15 cellular contexts compared by ENCODE assay signal in genomic region chr1:87135313-87135712, GRCh38.
DNase-seq lines count a peak whose midpoint lies in the region; ATAC-seq and TF ChIP-seq lines count a peak whose summit lies in the region.
"Had no signal": no experiment of that assay in that cellular context is flagged by ENCODE, and none has a peak within 500 bp of the region (broad histone marks: within the 10 kb centered on the region; RNA-seq: fewer than 3 reads in every experiment).

No MANE protein-coding gene starts in this region.

- no peak for TF ChIP-seq CTCF in vagina (IDR thresholded peaks at IDR 0.05)

- no peak for TF ChIP-seq POLR2A in vagina (IDR thresholded peaks at IDR 0.05)

- peak overlapping the region; percentile 49 for H3K27ac ChIP-seq in angular gyrus (ENCODE audit: low read depth, low read length)
- peak overlapping the region; percentile 37 for H3K27ac ChIP-seq in vagina
- H3K27ac ChIP-seq: PC-9 had no signal

- no peak overlapping the region for H3K4me3 ChIP-seq in vagina
- H3K4me3 ChIP-seq: PC-9 had no signal

- intact Hi-C loops in vagina (cut with DNase I) = no loop called here

- H3K36me3 ChIP-seq in vagina = no peaks in the 10 kb centered on the region

- H3K4me1 ChIP-seq in vagina = peaks cover 26% of the 10 kb centered on the region
- H3K4me1 ChIP-seq: Caco-2 had no signal

- H3K9me3 ChIP-seq in vagina = no peaks in the 10 kb centered on the region
- H3K9me3 ChIP-seq: Caco-2 had no signal

- DNase-seq in hypothalamus (lab: John Stamatoyannopoulos, UW) (peak in 30 of 51 donors; percentile 7 to 65 (median 30)), occipital lobe (lab: John Stamatoyannopoulos, UW) (peak; percentile 70), vagina (ENCODE audit: extremely low spot score in 2 of 2) (no peak), GM03348 (ENCODE audit: low spot score) (no peak), NCI-H2081 (lab: John Stamatoyannopoulos, UW) (no peak)
- DNase-seq: Caco-2; CD4-positive, CD25-positive, alpha-beta regulatory T cell; DMS153; IMR-90; NCI-H1105 treated with DMSO at 0.1 percent for 48 hours; NCI-H1694 treated with DMSO at 0.1 percent for 48 hours; NCI-H748 treated with DMSO at 0.1 percent for 48 hours; PC-9 had no signal

- no peaks in the 10 kb centered on the region for H3K27me3 ChIP-seq in vagina

- no peak for ATAC-seq in HG02798 (IDR thresholded peaks at IDR 0.05; ENCODE audit: poor library complexity, unreplicated experiment)

Comparison
In these comparisons a context has a peak if more than half of its experiments do, and no peak if none do; other contexts are left out.
1. DNase-seq: peak in hypothalamus (30 of 51) and occipital lobe (single experiment); none in vagina (0 of 2), GM03348 (single experiment) and NCI-H2081 (0 of 2).